8 cellular contexts compared by ENCODE assay signal in genomic region chr9:99822596-99823391, GRCh38. TPM values are rescaled to one million over a fixed set of nuclear protein-coding genes. Genes with fewer than 3 reads are reported as not detected.
DNase-seq lines count a peak whose midpoint lies in the region; ATAC-seq and TF ChIP-seq lines count a peak whose summit lies in the region.

No MANE protein-coding gene starts in this region.

- H3K4me3 Mint-ChIP-seq in activated CD8-positive, alpha-beta T cell treated with anti-CD3 and anti-CD28 coated beads, Interleukin-2, amount 10 ng/mL, durations not matched to agents 7 days and 5 days = peak overlapping the region; percentile 85
- peak overlapping the region; percentile 82 for H3K4me3 Mint-ChIP-seq in endodermal cell

- H3K36me3 Mint-ChIP-seq in activated CD8-positive, alpha-beta T cell treated with anti-CD3 and anti-CD28 coated beads, Interleukin-2, amount 10 ng/mL, durations not matched to agents 7 days and 5 days (ENCODE audit: low read depth) = peaks cover 2% of the 10 kb centered on the region
- no peaks in the 10 kb centered on the region for H3K36me3 Mint-ChIP-seq in endodermal cell (ENCODE audit: low read depth)

- POLR2A ChIA-PET in activated CD8-positive, alpha-beta T cell treated with anti-CD3 and anti-CD28 coated beads, Interleukin-2, amount 10 ng/mL, durations not matched to agents 7 days and 5 days (lab: Charles Lee) = interaction anchor here (1.1 to 1.2 kb wide), 2 partner anchors 180 to 640 kb away, joined by 3 to 4 read pairs; no protein-coding TSS in a partner anchor

- no peak for TF ChIP-seq CTCF in endodermal cell (conservative IDR thresholded peaks at IDR 0.05)

- H3K9me3 ChIP-seq in endodermal cell (ENCODE audit: control insufficient read depth, low read length) (no peaks in the 10 kb centered on the region), mucosa of rectum (ENCODE audit: control insufficient read depth in 2 of 2, low read length in 2 of 2) (no peaks in the 10 kb centered on the region)

- H3K36me3 ChIP-seq in endodermal cell (ENCODE audit: control insufficient read depth, insufficient read depth, low read length) (no peaks in the 10 kb centered on the region), mucosa of rectum (ENCODE audit: control insufficient read depth in 2 of 2, insufficient read depth in 2 of 2, low read length in 2 of 2) (no peaks in the 10 kb centered on the region)

- no peaks in the 10 kb centered on the region for H3K9me3 Mint-ChIP-seq in activated CD8-positive, alpha-beta T cell treated with anti-CD3 and anti-CD28 coated beads, Interleukin-2, amount 10 ng/mL, durations not matched to agents 7 days and 5 days (ENCODE audit: insufficient read depth)
- no peaks in the 10 kb centered on the region for H3K9me3 Mint-ChIP-seq in endodermal cell

- peaks cover 7% of the 10 kb centered on the region for H3K4me1 ChIP-seq in endodermal cell (ENCODE audit: control insufficient read depth, insufficient read depth, low read length)
- peaks cover 43 to 49% of the 10 kb centered on the region in 2 donors for H3K4me1 ChIP-seq in mucosa of rectum (ENCODE audit: control insufficient read depth in 2 of 2, insufficient read depth in 2 of 2, low read length in 2 of 2)

- H3K27ac ChIP-seq in endodermal cell (ENCODE audit: low read depth, low read length) (no peak overlapping the region), mucosa of rectum (ENCODE audit: low read depth in 2 of 2, low read length in 2 of 2) (peak overlapping the region in 1 of 2 donors; percentile 91)

- CTCF ChIA-PET in activated CD8-positive, alpha-beta T cell treated with anti-CD3 and anti-CD28 coated beads, Interleukin-2, amount 10 ng/mL, durations not matched to agents 7 days and 5 days (lab: Charles Lee) = interaction anchor here (0.8 to 6.2 kb wide), 10 partner anchors 15 to 638 kb away, joined by 3 to 45 read pairs (median 4); no protein-coding TSS in a partner anchor

- peaks cover 77% of the 10 kb centered on the region for H3K4me1 Mint-ChIP-seq in activated CD8-positive, alpha-beta T cell treated with anti-CD3 and anti-CD28 coated beads, Interleukin-2, amount 10 ng/mL, durations not matched to agents 7 days and 5 days (ENCODE audit: low read depth)
- peaks cover 44% of the 10 kb centered on the region for H3K4me1 Mint-ChIP-seq in endodermal cell

- H3K4me3 ChIP-seq in endodermal cell (ENCODE audit: low read length) = peak overlapping the region; percentile 79
- peak overlapping the region; percentile 84 to 99 for H3K4me3 ChIP-seq in mucosa of rectum (ENCODE audit: low read length in 2 of 2)

- H3K27me3 Mint-ChIP-seq in activated CD8-positive, alpha-beta T cell treated with anti-CD3 and anti-CD28 coated beads, Interleukin-2, amount 10 ng/mL, durations not matched to agents 7 days and 5 days (ENCODE audit: low read depth) = peaks cover 12% of the 10 kb centered on the region
- H3K27me3 Mint-ChIP-seq in endodermal cell (ENCODE audit: insufficient read depth) = peaks cover 75% of the 10 kb centered on the region

- peak overlapping the region; percentile 92 for H3K27ac Mint-ChIP-seq in activated CD8-positive, alpha-beta T cell treated with anti-CD3 and anti-CD28 coated beads, Interleukin-2, amount 10 ng/mL, durations not matched to agents 7 days and 5 days
- H3K27ac Mint-ChIP-seq in endodermal cell = peak overlapping the region; percentile 95

- DNase-seq in NCI-H2081 (lab: John Stamatoyannopoulos, UW) = peak; percentile 13 to 31
- DNase-seq in NCI-H2081 treated with DMSO at 0.1 percent for 48 hours (lab: John Stamatoyannopoulos, UW) = no peak
- peak; percentile 43 for DNase-seq in NCI-H2227 (lab: John Stamatoyannopoulos, UW; ENCODE audit: unreplicated experiment)
- DNase-seq in activated CD8-positive, alpha-beta T cell treated with anti-CD3 and anti-CD28 coated beads, Interleukin-2, amount 10 ng/mL, durations not matched to agents 7 days and 5 days = peak; percentile 64
- DNase-seq in endodermal cell = peak; percentile 87
- DNase-seq in superior temporal gyrus (ENCODE audit: extremely low spot score) = peak; percentile 53

- peaks cover 63% of the 10 kb centered on the region for H3K27me3 ChIP-seq in endodermal cell (ENCODE audit: control insufficient read depth, insufficient read depth, low read length, poor library complexity, severe bottlenecking)
- peaks cover 33 to 55% of the 10 kb centered on the region in 2 donors for H3K27me3 ChIP-seq in mucosa of rectum (ENCODE audit: control insufficient read depth in 2 of 2, insufficient read depth in 2 of 2, low read length in 2 of 2)

- WGBS in endodermal cell (ENCODE audit: insufficient coverage in 1 of 2, insufficient read length in 1 of 2), 2 experiments = 0 to 1% methylated on average over 26 to 49 of the region's 49 CpGs

- ATAC-seq in activated CD8-positive, alpha-beta T cell treated with anti-CD3 and anti-CD28 coated beads, Interleukin-2, amount 10 ng/mL, durations not matched to agents 7 days and 5 days = no peak
- ATAC-seq in GM18907 (IDR thresholded peaks at IDR 0.05; ENCODE audit: unreplicated experiment) = no peak

- H3K9ac ChIP-seq in endodermal cell (ENCODE audit: extremely low read depth, low read length, poor library complexity, severe bottlenecking) (peak overlapping the region; percentile 61), mucosa of rectum (ENCODE audit: low read depth in 1 of 2, low read length in 2 of 2) (peak overlapping the region; percentile 64 to 85)

RNA-seq across cellular contexts. Expression of gene NR4A3, which starts 1.1 kb away (rescaled TPM):
- under 1 TPM; 0.26 to 0.29 TPM for total RNA-seq in activated CD8-positive, alpha-beta T cell treated with anti-CD3 and anti-CD28 coated beads, Interleukin-2, amount 10 ng/mL, durations not matched to agents 7 days and 5 days
- total RNA-seq in endodermal cell = under 1 TPM; 0.37 to 0.75 TPM
- 0.85 TPM for polyA plus RNA-seq in endodermal cell (2013, experiment 1 of 2)
- 1.2 TPM for polyA plus RNA-seq in endodermal cell (2013, experiment 2 of 2)
